In the genomic region with DNA sequence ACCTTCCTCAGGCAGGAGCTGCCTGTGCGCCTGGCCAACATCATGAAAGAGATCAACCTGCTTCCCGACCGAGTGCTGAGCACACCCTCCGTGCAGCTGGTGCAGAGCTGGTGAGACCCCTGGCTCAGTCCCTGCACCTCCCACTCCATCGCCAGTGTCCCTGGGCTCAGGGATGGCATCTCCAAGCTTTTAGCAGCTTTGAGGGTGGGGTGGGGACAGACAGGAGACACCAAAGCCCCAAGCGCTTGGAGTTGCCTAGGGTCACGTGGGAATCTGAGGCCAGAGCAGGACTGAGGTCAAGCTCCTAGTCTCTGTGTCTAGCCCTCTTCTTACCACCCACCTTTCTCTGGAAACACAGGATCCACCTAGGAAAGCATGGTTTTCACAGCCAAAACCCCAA, we compare ENCODE assay signal across 16 cellular contexts. TPM values are rescaled to one million over a fixed set of nuclear protein-coding genes. Genes with fewer than 3 reads are reported as not detected.
DNase-seq lines count a peak whose midpoint lies in the region; ATAC-seq, FAIRE-seq and TF ChIP-seq lines count a peak whose summit lies in the region.
"Had no signal": no experiment of that assay in that cellular context is flagged by ENCODE, and none has a peak within 500 bp of the region (broad histone marks: within the 10 kb centered on the region; RNA-seq: fewer than 3 reads in every experiment).

No MANE protein-coding gene starts in this region.

- H3K9ac ChIP-seq in kidney (ENCODE audit: low read length in 2 of 2), result peak overlapping the region in 1 of 2 donors; percentile 94

- H3K4me3 ChIP-seq in heart left ventricle, result no peak overlapping the region
- H3K4me3 ChIP-seq in kidney (ENCODE audit: low read length in 2 of 2), result peak overlapping the region in 1 of 2 donors; percentile 96
- no peak overlapping the region for H3K4me3 ChIP-seq in tibial nerve
- H3K4me3 ChIP-seq: skin epidermis had no signal

- intact Hi-C loops in heart left ventricle (cut with DNase I), result loop anchor here in 5 of 10 donors (5.0 to 10.0 kb wide), 3 partner anchors 55 to 197 kb away; partner anchors contain the start of gene PPP1R9B (in 1 of the 5)
- intact Hi-C loops in left cardiac atrium (cut with DNase I), result no loop called here
- intact Hi-C loops in kidney (cut with DNase I), result loop anchor here (10.0 kb wide), 1 partner anchor 197 kb away; no protein-coding TSS in a partner anchor

- FAIRE-seq in kidney (lab: Jason Lieb, UNC), result no peak
- FAIRE-seq: colon, RCC 7860, urothelium cell line had no signal

- H3K27ac ChIP-seq in heart left ventricle (peak overlapping the region in 7 of 12 donors; percentile 85 to 97 (median 92)), kidney (ENCODE audit: low read depth in 2 of 2, low read length in 2 of 2) (peak overlapping the region; percentile 40 to 90), tibial nerve (peak overlapping the region; percentile 85 to 96 (median 92))

- TF ChIP-seq EP300 in tibial nerve (IDR thresholded peaks at IDR 0.05), result no peak

- H3K27me3 ChIP-seq in heart left ventricle, result no peaks in the 10 kb centered on the region
- no peaks in the 10 kb centered on the region for H3K27me3 ChIP-seq in tibial nerve

- TF ChIP-seq CTCF in heart left ventricle (IDR thresholded peaks at IDR 0.05) (no peak), kidney (IDR thresholded peaks at IDR 0.05; ENCODE audit: borderline replicate concordance, extremely low read depth, insufficient read depth) (no peak), tibial nerve (IDR thresholded peaks at IDR 0.05) (no peak)

- WGBS in heart left ventricle, 4 donors, result 29 to 62% (median 54%) methylated on average over 3 to 7 of the region's 7 CpGs
- 55 to 72% methylated on average over 7 of the region's 7 CpGs for WGBS in tibial nerve, 2 donors

- peak in 1 of 5 donors; percentile 47 for DNase-seq in heart left ventricle
- DNase-seq in left cardiac atrium, result no peak
- DNase-seq in kidney, result peak; percentile 38
- no peak for DNase-seq in tibial nerve (ENCODE audit: low spot score in 2 of 2)
- DNase-seq in NCI-H128 (lab: John Stamatoyannopoulos, UW; ENCODE audit: unreplicated experiment), result no peak
- no peak for DNase-seq in NCI-H146 (lab: John Stamatoyannopoulos, UW)
- DNase-seq: activated CD8-positive, alpha-beta memory T cell treated with anti-CD3 and anti-CD28 coated beads for 24 hours; anterior cingulate cortex; midbrain; occipital lobe; SW 1271 had no signal

- H3K4me1 ChIP-seq in heart left ventricle, result peaks cover 0 to 74% (median 37%) of the 10 kb centered on the region in 12 donors
- peaks cover 49 to 51% of the 10 kb centered on the region in 2 donors for H3K4me1 ChIP-seq in kidney (ENCODE audit: control insufficient read depth in 1 of 2, insufficient read depth in 1 of 2, low read depth in 1 of 2, low read length in 2 of 2)
- H3K4me1 ChIP-seq in tibial nerve, result peaks cover 0 to 69% (median 58%) of the 10 kb centered on the region in 4 donors

- TF ChIP-seq POLR2A in heart left ventricle (IDR thresholded peaks at IDR 0.05), result no peak
- TF ChIP-seq POLR2A in tibial nerve (IDR thresholded peaks at IDR 0.05), result no peak

- no peaks in the 10 kb centered on the region for H3K9me3 ChIP-seq in heart left ventricle
- no peaks in the 10 kb centered on the region for H3K9me3 ChIP-seq in kidney (ENCODE audit: control insufficient read depth in 1 of 2, low read length in 2 of 2)
- H3K9me3 ChIP-seq in tibial nerve, result no peaks in the 10 kb centered on the region

- ATAC-seq in heart left ventricle, result no peak
- no peak for ATAC-seq in left cardiac atrium
- ATAC-seq: stimulated activated effector memory CD8-positive, alpha-beta T cell treated with anti-CD3 and anti-CD28 coated beads, Interleukin-12 subunit alpha, Interleukin-12 subunit beta, amount 100 ng/mL, for 72 hours had no signal

- H3K36me3 ChIP-seq in heart left ventricle, result peaks cover 0 to 44% (median 34%) of the 10 kb centered on the region in 9 donors
- H3K36me3 ChIP-seq in kidney (ENCODE audit: control insufficient read depth in 1 of 2, insufficient read depth in 2 of 2, low read length in 2 of 2), result peaks cover 2 to 36% of the 10 kb centered on the region in 2 donors
- peaks cover 0 to 32% (median 0%) of the 10 kb centered on the region in 3 donors for H3K36me3 ChIP-seq in tibial nerve

RNA-seq across cellular contexts. Expression of gene PDK2, which starts 2.3 kb away (rescaled TPM):
- total RNA-seq in heart left ventricle (100 to 1,000 TPM; 142 to 490 (median 200) TPM), left cardiac atrium (100 to 1,000 TPM; 156 to 203 TPM), kidney (41.9 TPM), tibial nerve (10 to 100 TPM; 37.9 to 77.7 (median 49.8) TPM)
- polyA plus RNA-seq in heart left ventricle (100 to 1,000 TPM; 125 to 173 TPM), kidney (ENCODE audit: insufficient read depth, low read depth, low replicate concordance) (121 TPM)

RNA-seq across cellular contexts. Expression of gene SAMD14, which starts 32.5 kb away (rescaled TPM):
- total RNA-seq in heart left ventricle, result 1 to 10 TPM in 7 of 9 donors, under 1 TPM in 2; 0.44 to 3.9 (median 1.2) TPM
- 1 to 10 TPM in 1 of 2 donors, under 1 TPM in 1; 0.72 to 2.8 TPM for polyA plus RNA-seq in heart left ventricle
- 1 to 10 TPM; 1.6 to 2.1 TPM for total RNA-seq in left cardiac atrium
- 5.0 TPM for total RNA-seq in kidney
- 3.7 TPM for polyA plus RNA-seq in kidney (ENCODE audit: insufficient read depth, low read depth, low replicate concordance)
- total RNA-seq in tibial nerve, result 1 to 10 TPM in 2 of 4 donors, under 1 TPM in 2; 0.63 to 1.5 (median 1.1) TPM

RNA-seq across cellular contexts. Expression of gene ITGA3, which starts 41.5 kb away (rescaled TPM):
- total RNA-seq in heart left ventricle, result 10 to 100 TPM; 18.4 to 71.2 (median 23.6) TPM
- polyA plus RNA-seq in heart left ventricle, result 10 to 100 TPM; 16.8 to 72.9 TPM
- total RNA-seq in left cardiac atrium, result 10 to 100 TPM; 26.5 to 35.9 TPM
- total RNA-seq in kidney, result 367 TPM
- 117 TPM for polyA plus RNA-seq in kidney (ENCODE audit: insufficient read depth, low read depth, low replicate concordance)
- 10 to 100 TPM; 59.2 to 85.7 (median 69.1) TPM for total RNA-seq in tibial nerve

RNA-seq across cellular contexts. Expression of gene PPP1R9B, which starts 53.0 kb away (rescaled TPM):
- 10 to 100 TPM; 17.0 to 55.9 (median 31.3) TPM for total RNA-seq in heart left ventricle
- 10 to 100 TPM; 30.4 to 33.4 TPM for polyA plus RNA-seq in heart left ventricle
- 10 to 100 TPM; 35.8 to 43.4 TPM for total RNA-seq in left cardiac atrium
- 64.4 TPM for total RNA-seq in kidney
- 17.1 TPM for polyA plus RNA-seq in kidney (ENCODE audit: insufficient read depth, low read depth, low replicate concordance)
- 10 to 100 TPM; 28.4 to 54.9 (median 36.9) TPM for total RNA-seq in tibial nerve
